17 cellular contexts compared by ENCODE assay signal in genomic region chr16:53741546-53741945, GRCh38.
"Had no signal": no experiment of that assay in that cellular context is flagged by ENCODE, and none has a peak within 500 bp of the region (broad histone marks: within the 10 kb centered on the region; RNA-seq: fewer than 3 reads in every experiment).

No MANE protein-coding gene starts in this region.

- H3K27ac Mint-ChIP-seq: natural killer cell had no signal

- H3K27me3 ChIP-seq: esophagus squamous epithelium, hepatocyte, ovary, right atrium auricular region, stomach, transverse colon had no signal

- ATAC-seq: natural killer cell had no signal

- FAIRE-seq: endometrium, small intestine had no signal

- H3K9me3 Mint-ChIP-seq: natural killer cell had no signal

- H3K4me3 Mint-ChIP-seq: natural killer cell, neural crest cell had no signal

- H3K4me3 ChIP-seq: esophagus squamous epithelium, hepatocyte, ovary, right atrium auricular region, stomach, thoracic aorta, transverse colon had no signal

- H3K36me3 ChIP-seq: esophagus squamous epithelium, ovary, right atrium auricular region, stomach, thoracic aorta, transverse colon had no signal

- H3K36me3 Mint-ChIP-seq: natural killer cell had no signal

- H2AFZ ChIP-seq: hepatocyte had no signal

- H3K9me3 ChIP-seq: esophagus squamous epithelium, ovary, right atrium auricular region, stomach, thoracic aorta, transverse colon had no signal

- H3K27ac ChIP-seq: esophagus squamous epithelium, hepatocyte, ovary, right atrium auricular region, stomach, thoracic aorta, transverse colon had no signal

- H3K4me2 ChIP-seq: hepatocyte had no signal

- DNase-seq: effector memory CD4-positive, alpha-beta T cell; esophagus squamous epithelium; foreskin fibroblast; natural killer cell; nucleus accumbens; ovary; small intestine; stimulated activated CD4-positive, alpha-beta T cell treated with anti-CD3 and anti-CD28 coated beads, Interleukin-12 subunit alpha, Interleukin-12 subunit beta, amount 100 ng/mL, for 4 hours; stimulated activated naive CD4-positive, alpha-beta T cell; stomach; substantia nigra; transverse colon had no signal
